In the genomic region with DNA sequence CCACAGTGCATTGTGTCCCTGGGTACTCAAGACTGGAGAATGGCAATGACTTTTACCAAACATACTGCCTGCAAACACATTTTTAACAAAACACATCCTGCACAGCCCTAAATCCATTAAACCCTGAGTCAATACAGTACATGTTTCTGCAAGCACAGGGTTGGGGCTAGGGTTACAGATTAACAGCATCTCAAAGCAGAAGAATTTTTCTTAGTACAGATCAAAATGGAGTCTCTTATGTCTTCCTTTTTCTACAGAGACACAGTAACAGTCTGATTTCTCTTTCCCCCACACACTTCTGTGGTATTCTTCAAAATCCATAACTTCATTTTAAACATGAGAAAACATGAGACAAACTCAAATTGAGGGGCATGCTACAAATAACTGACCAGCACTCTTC, we compare ENCODE assay signal across 22 cellular contexts. TPM values are rescaled to one million over a fixed set of nuclear protein-coding genes. Genes with fewer than 3 reads are reported as not detected.
"Had no signal": no experiment of that assay in that cellular context is flagged by ENCODE, and none has a peak within 500 bp of the region (broad histone marks: within the 10 kb centered on the region; RNA-seq: fewer than 3 reads in every experiment).

No MANE protein-coding gene starts in this region.

- H3K4me3 ChIP-seq: colonic mucosa, esophagus muscularis mucosa, gastroesophageal sphincter, heart left ventricle, left lung, lower lobe of right lung had no signal

- H3K36me3 ChIP-seq: colonic mucosa, esophagus muscularis mucosa, gastroesophageal sphincter, heart left ventricle, left lung, lower lobe of right lung had no signal

- FAIRE-seq: endometrium, frontal cortex, islet of Langerhans, keratinocyte had no signal

- DNase-seq: colonic mucosa; cortex of kidney; effector CD8-positive, alpha-beta T cell; effector memory CD8-positive, alpha-beta T cell; endodermal cell; foreskin keratinocyte; heart left ventricle; hippocampal formation; left cardiac atrium; left lung; left ventricle myocardium superior; lower lobe of right lung; midbrain; naive thymus-derived CD4-positive, alpha-beta T cell had no signal

- ATAC-seq: effector memory CD8-positive, alpha-beta T cell; foreskin keratinocyte; gastroesophageal sphincter; heart left ventricle; left cardiac atrium; left lung; left ventricle myocardium superior; lower lobe of right lung; naive thymus-derived CD4-positive, alpha-beta T cell had no signal

- H3K9me3 ChIP-seq: colonic mucosa, esophagus muscularis mucosa, gastroesophageal sphincter, left lung, lower lobe of right lung had no signal

- H3K27me3 ChIP-seq: colonic mucosa, esophagus muscularis mucosa had no signal

- H3K4me1 ChIP-seq: colonic mucosa, foreskin keratinocyte had no signal

- H3K27ac ChIP-seq: colonic mucosa, esophagus muscularis mucosa, foreskin keratinocyte, gastroesophageal sphincter, heart left ventricle, left lung, lower lobe of right lung had no signal

RNA-seq across cellular contexts. Expression of a gene that starts 13.9 kb away (rescaled TPM):
- total RNA-seq: epithelial cell of proximal tubule, foreskin keratinocyte, left ventricle myocardium superior, lower lobe of right lung had no signal
- polyA plus RNA-seq: esophagus, foreskin keratinocyte, keratinocyte had no signal
